ENCODE assay signal across 1 cellular context in the genomic region with DNA sequence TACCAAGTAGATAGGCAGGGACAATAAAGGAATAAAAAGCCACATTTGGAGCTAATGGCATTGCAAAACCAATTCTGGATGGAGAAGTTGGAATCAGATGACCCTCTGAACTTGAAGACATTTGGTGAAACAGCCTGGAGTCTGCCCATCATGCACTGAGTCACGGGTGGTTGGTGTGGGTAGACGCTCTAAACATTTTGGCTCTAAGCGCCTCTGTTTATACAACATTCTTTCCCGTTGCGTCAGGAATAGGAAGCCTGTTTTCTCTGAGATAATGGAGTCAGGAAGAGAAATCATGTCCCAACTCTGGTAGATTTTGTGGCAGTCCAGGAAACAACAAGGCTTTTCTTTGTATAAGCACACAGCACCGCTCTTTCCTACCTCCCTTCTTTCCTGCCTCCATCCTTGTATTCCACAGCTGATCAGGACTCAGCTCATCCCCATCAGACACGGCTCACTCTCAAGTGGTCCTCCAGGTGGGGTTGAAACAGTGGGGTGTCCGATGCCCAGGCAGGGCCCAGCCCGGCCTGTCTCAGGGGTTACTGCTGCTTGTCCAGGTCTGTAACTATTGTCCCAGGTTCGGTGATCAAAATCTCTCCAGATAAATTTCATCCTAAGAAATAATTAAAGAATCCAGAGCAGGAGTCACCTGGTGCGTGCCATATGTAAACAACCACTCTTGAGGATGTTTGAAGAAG.
TF ChIP-seq lines count a peak whose summit lies in the region.

No MANE protein-coding gene starts in this region.

TF ChIP-seq in GM23338, 12 proteins besides CTCF, POLR2A, EP300 and RAD21 (continued from another document):
- TF ChIP-seq, protein P1, sequence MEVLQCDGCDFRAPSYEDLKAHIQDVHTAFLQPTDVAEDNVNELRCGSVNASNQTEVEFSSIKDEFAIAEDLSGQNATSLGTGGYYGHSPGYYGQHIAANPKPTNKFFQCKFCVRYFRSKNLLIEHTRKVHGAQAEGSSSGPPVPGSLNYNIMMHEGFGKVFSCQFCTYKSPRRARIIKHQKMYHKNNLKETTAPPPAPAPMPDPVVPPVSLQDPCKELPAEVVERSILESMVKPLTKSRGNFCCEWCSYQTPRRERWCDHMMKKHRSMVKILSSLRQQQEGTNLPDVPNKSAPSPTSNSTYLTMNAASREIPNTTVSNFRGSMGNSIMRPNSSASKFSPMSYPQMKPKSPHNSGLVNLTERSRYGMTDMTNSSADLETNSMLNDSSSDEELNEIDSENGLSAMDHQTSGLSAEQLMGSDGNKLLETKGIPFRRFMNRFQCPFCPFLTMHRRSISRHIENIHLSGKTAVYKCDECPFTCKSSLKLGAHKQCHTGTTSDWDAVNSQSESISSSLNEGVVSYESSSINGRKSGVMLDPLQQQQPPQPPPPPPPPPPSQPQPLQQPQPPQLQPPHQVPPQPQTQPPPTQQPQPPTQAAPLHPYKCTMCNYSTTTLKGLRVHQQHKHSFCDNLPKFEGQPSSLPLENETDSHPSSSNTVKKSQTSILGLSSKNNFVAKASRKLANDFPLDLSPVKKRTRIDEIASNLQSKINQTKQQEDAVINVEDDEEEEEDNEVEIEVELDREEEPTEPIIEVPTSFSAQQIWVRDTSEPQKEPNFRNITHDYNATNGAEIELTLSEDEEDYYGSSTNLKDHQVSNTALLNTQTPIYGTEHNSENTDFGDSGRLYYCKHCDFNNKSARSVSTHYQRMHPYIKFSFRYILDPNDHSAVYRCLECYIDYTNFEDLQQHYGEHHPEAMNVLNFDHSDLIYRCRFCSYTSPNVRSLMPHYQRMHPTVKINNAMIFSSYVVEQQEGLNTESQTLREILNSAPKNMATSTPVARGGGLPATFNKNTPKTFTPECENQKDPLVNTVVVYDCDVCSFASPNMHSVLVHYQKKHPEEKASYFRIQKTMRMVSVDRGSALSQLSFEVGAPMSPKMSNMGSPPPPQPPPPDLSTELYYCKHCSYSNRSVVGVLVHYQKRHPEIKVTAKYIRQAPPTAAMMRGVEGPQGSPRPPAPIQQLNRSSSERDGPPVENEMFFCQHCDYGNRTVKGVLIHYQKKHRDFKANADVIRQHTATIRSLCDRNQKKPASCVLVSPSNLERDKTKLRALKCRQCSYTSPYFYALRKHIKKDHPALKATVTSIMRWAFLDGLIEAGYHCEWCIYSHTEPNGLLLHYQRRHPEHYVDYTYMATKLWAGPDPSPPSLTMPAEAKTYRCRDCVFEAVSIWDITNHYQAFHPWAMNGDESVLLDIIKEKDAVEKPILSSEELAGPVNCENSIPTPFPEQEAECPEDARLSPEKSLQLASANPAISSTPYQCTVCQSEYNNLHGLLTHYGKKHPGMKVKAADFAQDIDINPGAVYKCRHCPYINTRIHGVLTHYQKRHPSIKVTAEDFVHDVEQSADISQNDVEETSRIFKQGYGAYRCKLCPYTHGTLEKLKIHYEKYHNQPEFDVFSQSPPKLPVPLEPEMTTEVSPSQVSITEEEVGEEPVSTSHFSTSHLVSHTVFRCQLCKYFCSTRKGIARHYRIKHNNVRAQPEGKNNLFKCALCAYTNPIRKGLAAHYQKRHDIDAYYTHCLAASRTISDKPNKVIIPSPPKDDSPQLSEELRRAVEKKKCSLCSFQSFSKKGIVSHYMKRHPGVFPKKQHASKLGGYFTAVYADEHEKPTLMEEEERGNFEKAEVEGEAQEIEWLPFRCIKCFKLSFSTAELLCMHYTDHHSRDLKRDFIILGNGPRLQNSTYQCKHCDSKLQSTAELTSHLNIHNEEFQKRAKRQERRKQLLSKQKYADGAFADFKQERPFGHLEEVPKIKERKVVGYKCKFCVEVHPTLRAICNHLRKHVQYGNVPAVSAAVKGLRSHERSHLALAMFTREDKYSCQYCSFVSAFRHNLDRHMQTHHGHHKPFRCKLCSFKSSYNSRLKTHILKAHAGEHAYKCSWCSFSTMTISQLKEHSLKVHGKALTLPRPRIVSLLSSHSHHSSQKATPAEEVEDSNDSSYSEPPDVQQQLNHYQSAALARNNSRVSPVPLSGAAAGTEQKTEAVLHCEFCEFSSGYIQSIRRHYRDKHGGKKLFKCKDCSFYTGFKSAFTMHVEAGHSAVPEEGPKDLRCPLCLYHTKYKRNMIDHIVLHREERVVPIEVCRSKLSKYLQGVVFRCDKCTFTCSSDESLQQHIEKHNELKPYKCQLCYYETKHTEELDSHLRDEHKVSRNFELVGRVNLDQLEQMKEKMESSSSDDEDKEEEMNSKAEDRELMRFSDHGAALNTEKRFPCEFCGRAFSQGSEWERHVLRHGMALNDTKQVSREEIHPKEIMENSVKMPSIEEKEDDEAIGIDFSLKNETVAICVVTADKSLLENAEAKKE (CRISPR knock-in tag; IDR thresholded peaks at IDR 0.05): no peak
- TF ChIP-seq CREB1 (CRISPR knock-in tag; IDR thresholded peaks at IDR 0.05; ENCODE audit: low read depth): no peak
- TF ChIP-seq ZNF331 (CRISPR knock-in tag; IDR thresholded peaks at IDR 0.05; ENCODE audit: low read depth): no peak
- TF ChIP-seq STAT1 (IDR thresholded peaks at IDR 0.05; ENCODE audit: unreplicated experiment): no peak
- no peak for TF ChIP-seq EZH2phosphoT487 (IDR thresholded peaks at IDR 0.05; ENCODE audit: unreplicated experiment)
- no peak for TF ChIP-seq EZH2 (IDR thresholded peaks at IDR 0.05; ENCODE audit: low read depth, unreplicated experiment)
- TF ChIP-seq ZNF114 (CRISPR knock-in tag; IDR thresholded peaks at IDR 0.05): no peak
- no peak for TF ChIP-seq POLR2AphosphoS5 (IDR thresholded peaks at IDR 0.05; ENCODE audit: low read depth)
- TF ChIP-seq, protein P2, sequence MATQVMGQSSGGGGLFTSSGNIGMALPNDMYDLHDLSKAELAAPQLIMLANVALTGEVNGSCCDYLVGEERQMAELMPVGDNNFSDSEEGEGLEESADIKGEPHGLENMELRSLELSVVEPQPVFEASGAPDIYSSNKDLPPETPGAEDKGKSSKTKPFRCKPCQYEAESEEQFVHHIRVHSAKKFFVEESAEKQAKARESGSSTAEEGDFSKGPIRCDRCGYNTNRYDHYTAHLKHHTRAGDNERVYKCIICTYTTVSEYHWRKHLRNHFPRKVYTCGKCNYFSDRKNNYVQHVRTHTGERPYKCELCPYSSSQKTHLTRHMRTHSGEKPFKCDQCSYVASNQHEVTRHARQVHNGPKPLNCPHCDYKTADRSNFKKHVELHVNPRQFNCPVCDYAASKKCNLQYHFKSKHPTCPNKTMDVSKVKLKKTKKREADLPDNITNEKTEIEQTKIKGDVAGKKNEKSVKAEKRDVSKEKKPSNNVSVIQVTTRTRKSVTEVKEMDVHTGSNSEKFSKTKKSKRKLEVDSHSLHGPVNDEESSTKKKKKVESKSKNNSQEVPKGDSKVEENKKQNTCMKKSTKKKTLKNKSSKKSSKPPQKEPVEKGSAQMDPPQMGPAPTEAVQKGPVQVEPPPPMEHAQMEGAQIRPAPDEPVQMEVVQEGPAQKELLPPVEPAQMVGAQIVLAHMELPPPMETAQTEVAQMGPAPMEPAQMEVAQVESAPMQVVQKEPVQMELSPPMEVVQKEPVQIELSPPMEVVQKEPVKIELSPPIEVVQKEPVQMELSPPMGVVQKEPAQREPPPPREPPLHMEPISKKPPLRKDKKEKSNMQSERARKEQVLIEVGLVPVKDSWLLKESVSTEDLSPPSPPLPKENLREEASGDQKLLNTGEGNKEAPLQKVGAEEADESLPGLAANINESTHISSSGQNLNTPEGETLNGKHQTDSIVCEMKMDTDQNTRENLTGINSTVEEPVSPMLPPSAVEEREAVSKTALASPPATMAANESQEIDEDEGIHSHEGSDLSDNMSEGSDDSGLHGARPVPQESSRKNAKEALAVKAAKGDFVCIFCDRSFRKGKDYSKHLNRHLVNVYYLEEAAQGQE (IDR thresholded peaks at IDR 0.05; ENCODE audit: unreplicated experiment): no peak
